1 cellular context compared by ENCODE assay signal in the genomic region with DNA sequence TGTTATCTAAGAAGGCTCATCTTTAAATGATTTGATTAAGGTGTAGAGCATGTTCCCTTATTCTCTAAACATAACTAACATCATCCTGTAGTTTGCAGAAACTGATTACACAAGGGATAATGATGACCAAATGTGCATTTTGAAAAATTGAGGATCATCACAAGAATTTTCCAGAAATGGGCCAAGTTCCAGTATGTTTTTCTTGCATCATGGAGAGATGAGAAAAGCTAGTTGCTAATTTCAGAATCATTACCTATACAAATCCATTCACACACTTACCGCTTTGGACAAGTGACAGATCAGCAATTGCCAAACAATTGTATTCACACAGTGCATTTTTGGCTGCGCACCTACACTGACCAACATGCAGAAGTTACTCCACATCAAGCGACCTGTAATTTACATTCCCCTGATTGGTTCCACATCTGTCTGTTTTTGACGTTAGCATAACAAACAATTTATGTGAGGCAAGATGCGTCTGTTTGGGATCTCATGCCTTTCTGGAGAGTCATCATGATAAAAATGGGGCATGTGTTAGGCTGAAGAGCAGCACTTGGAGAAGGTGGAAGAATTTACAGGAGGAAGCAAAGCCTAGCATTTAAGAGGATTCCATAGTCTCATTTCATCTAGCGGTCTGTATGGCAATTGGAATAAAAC.
TF ChIP-seq lines count a peak whose summit lies in the region.

No MANE protein-coding gene starts in this region.

TF ChIP-seq in H1, 55 proteins besides CTCF, POLR2A, EP300 and RAD21:
- TF ChIP-seq SP4 (IDR thresholded peaks at IDR 0.05; ENCODE audit: low read length) (no peak), RNF2 (IDR thresholded peaks at IDR 0.05; ENCODE audit: borderline replicate concordance, low read depth, low read length, missing control alignments, poor library complexity, severe bottlenecking) (no peak), KDM4A (IDR thresholded peaks at IDR 0.05; ENCODE audit: low read depth, low read length, severe bottlenecking) (no peak), TCF12 (IDR thresholded peaks at IDR 0.05; ENCODE audit: low read depth, low read length) (no peak), TEAD4 (IDR thresholded peaks at IDR 0.05; ENCODE audit: low read depth, low read length) (no peak), BCL11A (IDR thresholded peaks at IDR 0.05; ENCODE audit: low read depth in 2 of 2, low read length in 2 of 2) (no peak), POU5F1 (IDR thresholded peaks at IDR 0.05; ENCODE audit: low read depth, low read length) (no peak), SUZ12 (IDR thresholded peaks at IDR 0.05; ENCODE audit: low read length) (no peak), ZNF274 (IDR thresholded peaks at IDR 0.05; ENCODE audit: borderline replicate concordance, extremely low read depth, low read length) (no peak), ASH2L (IDR thresholded peaks at IDR 0.05; ENCODE audit: low read length) (no peak), HDAC2 (IDR thresholded peaks at IDR 0.05; ENCODE audit: borderline replicate concordance in 1 of 2, low read depth in 2 of 2, low read length in 2 of 2) (no peak), TBP (IDR thresholded peaks at IDR 0.05; ENCODE audit: low read depth, low read length) (no peak), RFX5 (IDR thresholded peaks at IDR 0.05; ENCODE audit: borderline replicate concordance, low read depth, low read length) (no peak), PHF8 (conservative IDR thresholded peaks at IDR 0.05; ENCODE audit: low read depth, low read length) (no peak), BRCA1 (IDR thresholded peaks at IDR 0.05; ENCODE audit: low read depth, low read length) (no peak), GABPA (IDR thresholded peaks at IDR 0.05; ENCODE audit: borderline replicate concordance, insufficient read depth, low read length) (no peak), TAF7 (optimal IDR thresholded peaks at IDR 0.05; ENCODE audit: borderline replicate concordance, low read depth, low read length) (no peak)
- TF ChIP-seq, protein P1, sequence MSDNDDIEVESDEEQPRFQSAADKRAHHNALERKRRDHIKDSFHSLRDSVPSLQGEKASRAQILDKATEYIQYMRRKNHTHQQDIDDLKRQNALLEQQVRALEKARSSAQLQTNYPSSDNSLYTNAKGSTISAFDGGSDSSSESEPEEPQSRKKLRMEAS (IDR thresholded peaks at IDR 0.05), result no peak
